ENCODE assay signal across 26 cellular contexts in genomic region chr22:42280140-42280539, GRCh38.
"Had no signal": no experiment of that assay in that cellular context is flagged by ENCODE, and none has a peak within 500 bp of the region (broad histone marks: within the 10 kb centered on the region; RNA-seq: fewer than 3 reads in every experiment).

No MANE protein-coding gene starts in this region.

- H2AFZ ChIP-seq: neural progenitor cell had no signal

- H3K36me3 Mint-ChIP-seq: activated CD8-positive, alpha-beta memory T cell treated with anti-CD3 and anti-CD28 coated beads, Interleukin-2, amount 10 ng/mL, durations not matched to agents 7 days and 5 days; activated naive CD4-positive, alpha-beta T cell treated with anti-CD3 and anti-CD28 coated beads, Interleukin-2, amount 50 U/mL, for 24 hours had no signal

- H3K27ac Mint-ChIP-seq: activated CD4-positive, alpha-beta memory T cell treated with anti-CD3 and anti-CD28 coated beads, Interleukin-2, amount 10 ng/mL, durations not matched to agents 7 days and 5 days; activated CD4-positive, alpha-beta T cell treated with anti-CD3 and anti-CD28 coated beads, Interleukin-2, amount 10 ng/mL, durations not matched to agents 24 days and 14 days; activated CD8-positive, alpha-beta memory T cell treated with anti-CD3 and anti-CD28 coated beads, Interleukin-2, amount 10 ng/mL, durations not matched to agents 7 days and 5 days; activated naive CD4-positive, alpha-beta T cell treated with anti-CD3 and anti-CD28 coated beads, Interleukin-2, amount 50 U/mL, for 24 hours; neural progenitor cell; progenitor cell of endocrine pancreas; T-helper 2 cell treated with Interferon-gamma antibody and Interleukin-4, amounts not matched to agents 5 μg/mL and 100 μg/mL, for 36 hours had no signal

- H3K4me2 ChIP-seq: neural progenitor cell had no signal

- H3K4me3 ChIP-seq: adrenal gland, ascending aorta, lung, neural progenitor cell, thoracic aorta, upper lobe of left lung had no signal

- H3K9me3 ChIP-seq: adrenal gland, ascending aorta, thoracic aorta, upper lobe of left lung had no signal

- DNase-seq: activated CD4-positive, alpha-beta memory T cell treated with anti-CD3 and anti-CD28 coated beads, Interleukin-2, amount 10 ng/mL, durations not matched to agents 7 days and 5 days; activated CD8-positive, alpha-beta memory T cell treated with anti-CD3 and anti-CD28 coated beads, Interleukin-2, amount 10 ng/mL, durations not matched to agents 7 days and 5 days; activated gamma-delta T cell treated with Interleukin-2 at 50 U/mL for 16 hours; activated T-cell treated with anti-CD3 and anti-CD28 coated beads for 4 hours; adrenal gland; brain microvascular endothelial cell; central memory CD4-positive, alpha-beta T cell; effector memory CD4-positive, alpha-beta T cell; foreskin melanocyte; naive thymus-derived CD4-positive, alpha-beta T cell; retina; stimulated activated CD4-positive, alpha-beta T cell treated with anti-CD3 and anti-CD28 coated beads, Interleukin-4, amount 100 ng/mL, for 24 hours; stimulated activated naive CD4-positive, alpha-beta T cell treated with Interleukin-2 at 50 U/mL for 16 hours; upper lobe of left lung had no signal

- H3K4me3 Mint-ChIP-seq: activated CD4-positive, alpha-beta memory T cell treated with anti-CD3 and anti-CD28 coated beads, Interleukin-2, amount 10 ng/mL, durations not matched to agents 7 days and 5 days; activated CD4-positive, alpha-beta T cell treated with anti-CD3 and anti-CD28 coated beads, Interleukin-2, amount 10 ng/mL, durations not matched to agents 24 days and 14 days; activated CD8-positive, alpha-beta memory T cell treated with anti-CD3 and anti-CD28 coated beads, Interleukin-2, amount 10 ng/mL, durations not matched to agents 7 days and 5 days; activated naive CD4-positive, alpha-beta T cell treated with anti-CD3 and anti-CD28 coated beads, Interleukin-2, amount 50 U/mL, for 24 hours; naive thymus-derived CD4-positive, alpha-beta T cell; neural progenitor cell; T-helper 2 cell treated with Interferon-gamma antibody and Interleukin-4, amounts not matched to agents 5 μg/mL and 100 μg/mL, for 36 hours had no signal

- H3K9me3 Mint-ChIP-seq: activated CD4-positive, alpha-beta memory T cell treated with anti-CD3 and anti-CD28 coated beads, Interleukin-2, amount 10 ng/mL, durations not matched to agents 7 days and 5 days; activated CD4-positive, alpha-beta T cell treated with anti-CD3 and anti-CD28 coated beads, Interleukin-2, amount 10 ng/mL, durations not matched to agents 24 days and 14 days; activated naive CD4-positive, alpha-beta T cell treated with anti-CD3 and anti-CD28 coated beads, Interleukin-2, amount 50 U/mL, for 24 hours; naive thymus-derived CD4-positive, alpha-beta T cell; neural progenitor cell; T-helper 2 cell treated with Interferon-gamma antibody and Interleukin-4, amounts not matched to agents 5 μg/mL and 100 μg/mL, for 36 hours had no signal

- H3K36me3 ChIP-seq: adrenal gland, ascending aorta, brain microvascular endothelial cell, neural progenitor cell, thoracic aorta, upper lobe of left lung had no signal

- H3K9ac ChIP-seq: neural progenitor cell had no signal

- ATAC-seq: activated CD4-positive, CD25-positive, alpha-beta regulatory T cell treated with anti-CD3 and anti-CD28 coated beads, Interleukin-2, amount 50 U/mL, for 24 hours; activated CD8-positive, alpha-beta memory T cell treated with anti-CD3 and anti-CD28 coated beads, Interleukin-2, amount 10 ng/mL, durations not matched to agents 7 days and 5 days; left lobe of liver; naive thymus-derived CD4-positive, alpha-beta T cell had no signal

- H3K27ac ChIP-seq: adrenal gland, ascending aorta, brain microvascular endothelial cell, neural progenitor cell, thoracic aorta, upper lobe of left lung, VCaP had no signal

- FAIRE-seq: colon had no signal
